In genomic region chr1:26472330-26472900, GRCh38 we compare ENCODE assay signal across 8 cellular contexts. TPM values are rescaled to one million over a fixed set of nuclear protein-coding genes. Genes with fewer than 3 reads are reported as not detected.
DNase-seq lines count a peak whose midpoint lies in the region; ATAC-seq and TF ChIP-seq lines count a peak whose summit lies in the region.

HMGN2 (plus strand) TSS chr1:26472440; CDS start chr1:26472613, 173 bp downstream.

- H3K4me1 ChIP-seq in CD8-positive, alpha-beta memory T cell (ENCODE audit: insufficient read depth, low read length) = peaks cover 34% of the 10 kb centered on the region
- H3K4me1 ChIP-seq in mucosa of descending colon (ENCODE audit: low read depth) = peaks cover 28% of the 10 kb centered on the region

- H3K4me1 Mint-ChIP-seq in CD8-positive, alpha-beta memory T cell = peaks cover 46 to 58% (median 48%) of the 10 kb centered on the region in 3 donors

- peak within 1 kb of the TSS; percentile 91 to 100 (median 97) for H3K4me3 Mint-ChIP-seq in CD8-positive, alpha-beta memory T cell

- CTCF ChIA-PET in CD8-positive, alpha-beta memory T cell (lab: Charles Lee) = interaction anchor here (0.8 to 3.0 kb wide), 6 partner anchors 17 to 393 kb away, joined by 3 to 15 read pairs (median 7); partner anchors contain the start of genes CEP85 and DHDDS

- H3K9me3 Mint-ChIP-seq in CD8-positive, alpha-beta memory T cell = no peaks in the 10 kb centered on the region

- peak; percentile 78 to 93 (median 81) for DNase-seq in CD8-positive, alpha-beta memory T cell
- DNase-seq in GM20000 (ENCODE audit: low spot score) (peak; percentile 89), HT-29 (ENCODE audit: low spot score) (peak; percentile 92), OCI-M1 (lab: John Stamatoyannopoulos, UW) (peak; percentile 95), activated T-cell treated with anti-CD3 and anti-CD28 coated beads for 24 hours (ENCODE audit: low read depth) (peak; percentile 85), epithelial cell of prostate (ENCODE audit: low read depth, low spot score) (no peak), mucosa of descending colon (peak; percentile 91 to 95 (median 94))
- peak; percentile 84 to 88 for DNase-seq in stimulated activated CD8-positive, alpha-beta memory T cell treated with anti-CD3 and anti-CD28 coated beads, Interleukin-2, amount 100 ng/mL, for 48 hours (ENCODE audit: low read depth in 2 of 2)

- intact Hi-C loops in mucosa of descending colon (cut with DNase I, micrococcal nuclease) = no loop called here

- no peaks in the 10 kb centered on the region for H3K27me3 ChIP-seq in CD8-positive, alpha-beta memory T cell (ENCODE audit: insufficient read depth, low read length, poor library complexity, severe bottlenecking)

- H3K36me3 ChIP-seq in CD8-positive, alpha-beta memory T cell (ENCODE audit: insufficient read depth, low read length) = peaks cover 25% of the 10 kb centered on the region
- no peaks in the 10 kb centered on the region for H3K36me3 ChIP-seq in mucosa of descending colon (ENCODE audit: low read depth)

- peak within 1 kb of the TSS; percentile 69 for H3K4me3 ChIP-seq in CD8-positive, alpha-beta memory T cell (ENCODE audit: low read length)
- peak within 1 kb of the TSS; percentile 96 for H3K4me3 ChIP-seq in mucosa of descending colon

- POLR2A ChIA-PET in CD8-positive, alpha-beta memory T cell (lab: Charles Lee) = interaction anchor here (1.0 to 2.9 kb wide), 4 partner anchors 28 to 428 kb away, joined by 4 to 31 read pairs (median 12); partner anchors contain the start of genes DHDDS and PIGV

- peak within 1 kb of the TSS; percentile 94 to 100 (median 98) for H3K27ac Mint-ChIP-seq in CD8-positive, alpha-beta memory T cell

- no peaks in the 10 kb centered on the region for H3K27me3 Mint-ChIP-seq in CD8-positive, alpha-beta memory T cell

- ATAC-seq in mucosa of descending colon = peak; percentile 74

- H3K36me3 Mint-ChIP-seq in CD8-positive, alpha-beta memory T cell = peaks cover 0 to 61% (median 3%) of the 10 kb centered on the region in 3 donors

- H3K9me3 ChIP-seq in CD8-positive, alpha-beta memory T cell (ENCODE audit: low read length) = no peaks in the 10 kb centered on the region
- no peaks in the 10 kb centered on the region for H3K9me3 ChIP-seq in mucosa of descending colon

- peak within 1 kb of the TSS; percentile 92 for H3K27ac ChIP-seq in CD8-positive, alpha-beta memory T cell (ENCODE audit: low read depth, low read length)
- H3K27ac ChIP-seq in epithelial cell of prostate = peak within 1 kb of the TSS; percentile 93

- TF ChIP-seq CTCF in GM20000 (IDR thresholded peaks at IDR 0.05; ENCODE audit: extremely low read depth, missing control alignments) = no peak
- TF ChIP-seq CTCF in mucosa of descending colon (IDR thresholded peaks at IDR 0.05) = no peak

RNA-seq across cellular contexts. Expression of gene HMGN2, which starts in this region (rescaled TPM):
- total RNA-seq in CD8-positive, alpha-beta memory T cell = 100 to 1,000 TPM; 877 to 878 TPM
- polyA plus RNA-seq in CD8-positive, alpha-beta memory T cell = 599 TPM
- 449 and 531 TPM in 2 replicates for total RNA-seq in HT-29 (2014; rRNA removed; shearing (Covaris generic))
- 100 to 1,000 TPM; 186 to 463 (median 271) TPM for total RNA-seq in mucosa of descending colon
